ENCODE assay signal across 1 cellular context in genomic region chr20:56422131-56422823, GRCh38.
TF ChIP-seq lines count a peak whose summit lies in the region.

No MANE protein-coding gene starts in this region.

TF ChIP-seq in A549, 52 proteins besides CTCF, POLR2A, EP300 and RAD21 (continued from another document):
- no peak for TF ChIP-seq SREBF2 (IDR thresholded peaks at IDR 0.05)
- no peak for TF ChIP-seq ZFP36 (IDR thresholded peaks at IDR 0.05; ENCODE audit: borderline replicate concordance, partially characterized antibody)
- no peak for TF ChIP-seq TFCP2L1 (CRISPR knock-in tag; IDR thresholded peaks at IDR 0.05)
- no peak for TF ChIP-seq TP53 (CRISPR knock-in tag; IDR thresholded peaks at IDR 0.05)
- TF ChIP-seq HEYL (CRISPR knock-in tag; IDR thresholded peaks at IDR 0.05), result no peak
- no peak for TF ChIP-seq SMC3 (IDR thresholded peaks at IDR 0.05)
- no peak for TF ChIP-seq NFE2L2 (conservative IDR thresholded peaks at IDR 0.05; ENCODE audit: low read length)
- no peak for TF ChIP-seq ZC3H11A (IDR thresholded peaks at IDR 0.05)
- no peak for TF ChIP-seq POLR2AphosphoS2 (conservative IDR thresholded peaks at IDR 0.05; ENCODE audit: low read length)
- no peak for TF ChIP-seq CHD2 (IDR thresholded peaks at IDR 0.05; ENCODE audit: low read length, partially characterized antibody)
- no peak for TF ChIP-seq ESRRA (IDR thresholded peaks at IDR 0.05; ENCODE audit: borderline replicate concordance, low read length)
- TF ChIP-seq MAZ (IDR thresholded peaks at IDR 0.05; ENCODE audit: borderline replicate concordance, low read depth, low read length), result no peak
- TF ChIP-seq ZNF302 (CRISPR knock-in tag; IDR thresholded peaks at IDR 0.05), result no peak
- TF ChIP-seq HOXB13 (CRISPR knock-in tag; IDR thresholded peaks at IDR 0.05; ENCODE audit: low read depth), result no peak
- no peak for TF ChIP-seq FOSB (CRISPR knock-in tag; IDR thresholded peaks at IDR 0.05)
- no peak for TF ChIP-seq RCOR1 (IDR thresholded peaks at IDR 0.05; ENCODE audit: low read depth, low read length)
- no peak for TF ChIP-seq USF2 (IDR thresholded peaks at IDR 0.05)
- no peak for TF ChIP-seq JUNB (IDR thresholded peaks at IDR 0.05)
- TF ChIP-seq, protein P1, sequence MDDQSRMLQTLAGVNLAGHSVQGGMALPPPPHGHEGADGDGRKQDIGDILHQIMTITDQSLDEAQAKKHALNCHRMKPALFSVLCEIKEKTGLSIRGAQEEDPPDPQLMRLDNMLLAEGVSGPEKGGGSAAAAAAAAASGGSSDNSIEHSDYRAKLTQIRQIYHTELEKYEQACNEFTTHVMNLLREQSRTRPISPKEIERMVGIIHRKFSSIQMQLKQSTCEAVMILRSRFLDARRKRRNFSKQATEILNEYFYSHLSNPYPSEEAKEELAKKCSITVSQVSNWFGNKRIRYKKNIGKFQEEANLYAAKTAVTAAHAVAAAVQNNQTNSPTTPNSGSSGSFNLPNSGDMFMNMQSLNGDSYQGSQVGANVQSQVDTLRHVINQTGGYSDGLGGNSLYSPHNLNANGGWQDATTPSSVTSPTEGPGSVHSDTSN (IDR thresholded peaks at IDR 0.05), result no peak
TF ChIP-seq in A549: peak in this region for 0.
